ENCODE assay signal across 9 cellular contexts in genomic region chr4:40121515-40121914, GRCh38.
DNase-seq lines count a peak whose midpoint lies in the region; ATAC-seq and TF ChIP-seq lines count a peak whose summit lies in the region.
"Had no signal": no experiment of that assay in that cellular context is flagged by ENCODE, and none has a peak within 500 bp of the region (broad histone marks: within the 10 kb centered on the region; RNA-seq: fewer than 3 reads in every experiment).

No MANE protein-coding gene starts in this region.

- peak; percentile 28 for DNase-seq in AG08396 (ENCODE audit: low spot score)
- peak; percentile 69 for DNase-seq in RWPE1 (ENCODE audit: low spot score)
- peak; percentile 61 for DNase-seq in fibroblast of peridontal ligament (ENCODE audit: extremely low read depth)
- DNase-seq in stimulated activated naive CD8-positive, alpha-beta T cell treated with anti-CD3 and anti-CD28 coated beads, Interleukin-15, amount 100 ng/mL, for 72 hours = no peak
- no peak for DNase-seq in left colon
- DNase-seq in GM10266 (ENCODE audit: extremely low spot score) = no peak

- TF ChIP-seq CTCF in RWPE1 (conservative IDR thresholded peaks at IDR 0.05; ENCODE audit: low read depth) = no peak
- no peak for TF ChIP-seq CTCF in GM10266 (IDR thresholded peaks at IDR 0.05; ENCODE audit: control insufficient read depth, insufficient read depth, low read depth, missing control alignments)

- H3K27ac Mint-ChIP-seq in stimulated activated naive CD8-positive, alpha-beta T cell treated with anti-CD3 and anti-CD28 coated beads, Interleukin-15, amount 100 ng/mL, for 72 hours = peak overlapping the region in 1 of 2 donors; percentile 65

- peak overlapping the region; percentile 4 to 11 for H3K4me3 Mint-ChIP-seq in stimulated activated naive CD8-positive, alpha-beta T cell treated with anti-CD3 and anti-CD28 coated beads, Interleukin-15, amount 100 ng/mL, for 72 hours

- no peaks in the 10 kb centered on the region for H3K9me3 Mint-ChIP-seq in stimulated activated naive CD8-positive, alpha-beta T cell treated with anti-CD3 and anti-CD28 coated beads, Interleukin-15, amount 100 ng/mL, for 72 hours

- POLR2A ChIA-PET in RWPE1 (lab: Yijun Ruan, JAX; ENCODE audit: low non-redundant PET) = interaction anchor here (0.7 kb wide), 1 partner anchor 661 kb away, joined by 3 read pairs; no protein-coding TSS in a partner anchor

- no peak overlapping the region for H3K27ac ChIP-seq in RWPE1
- H3K27ac ChIP-seq: cardiac muscle cell had no signal

- intact Hi-C loops in left colon (cut with DNase I, micrococcal nuclease) = no loop called here

- CTCF ChIA-PET in RWPE1 (lab: Yijun Ruan, JAX) = interaction anchor here (0.7 kb wide), 1 partner anchor 200 kb away, joined by 6 read pairs; no protein-coding TSS in a partner anchor

- no peaks in the 10 kb centered on the region for H3K27me3 Mint-ChIP-seq in stimulated activated naive CD8-positive, alpha-beta T cell treated with anti-CD3 and anti-CD28 coated beads, Interleukin-15, amount 100 ng/mL, for 72 hours

- ATAC-seq in GM21423 (IDR thresholded peaks at IDR 0.05; ENCODE audit: unreplicated experiment) = peak; percentile 73
- peak; percentile 82 for ATAC-seq in stimulated activated naive CD8-positive, alpha-beta T cell treated with anti-CD3 and anti-CD28 coated beads, Interleukin-15, amount 100 ng/mL, for 72 hours
- no peak for ATAC-seq in GM21528 (IDR thresholded peaks at IDR 0.05; ENCODE audit: low FRiP score, unreplicated experiment)
- ATAC-seq in left colon = no peak

- H3K4me1 Mint-ChIP-seq in stimulated activated naive CD8-positive, alpha-beta T cell treated with anti-CD3 and anti-CD28 coated beads, Interleukin-15, amount 100 ng/mL, for 72 hours = peaks cover 43% of the 10 kb centered on the region

Comparison
In these comparisons a context has a peak if more than half of its experiments do, and no peak if none do; other contexts are left out.
1. DNase-seq: peak in AG08396 (single experiment), RWPE1 (single experiment) and fibroblast of peridontal ligament (single experiment); none in stimulated activated naive CD8-positive, alpha-beta T cell treated with anti-CD3 and anti-CD28 coated beads, Interleukin-15, amount 100 ng/mL, for 72 hours (0 of 2), left colon (0 of 2) and GM10266 (single experiment).
2. ATAC-seq: peak in GM21423 (single experiment) and stimulated activated naive CD8-positive, alpha-beta T cell treated with anti-CD3 and anti-CD28 coated beads, Interleukin-15, amount 100 ng/mL, for 72 hours (single experiment); none in GM21528 (single experiment) and left colon (single experiment).